ENCODE assay signal across 9 cellular contexts in genomic region chrX:17459008-17459407, GRCh38.
DNase-seq lines count a peak whose midpoint lies in the region; ATAC-seq and TF ChIP-seq lines count a peak whose summit lies in the region.
"Had no signal": no experiment of that assay in that cellular context is flagged by ENCODE, and none has a peak within 500 bp of the region (broad histone marks: within the 10 kb centered on the region; RNA-seq: fewer than 3 reads in every experiment).

No MANE protein-coding gene starts in this region.

- DNase-seq in HFF-Myc (ENCODE audit: extremely low read depth, low read depth) (peak; percentile 45), NCI-H446 treated with DMSO at 0.1 percent for 48 hours (lab: John Stamatoyannopoulos, UW) (peak; percentile 92), fibroblast of villous mesenchyme (ENCODE audit: low read depth) (peak; percentile 32), superior temporal gyrus (ENCODE audit: extremely low spot score) (peak; percentile 12), endodermal cell (no peak)
- DNase-seq in stimulated activated effector memory CD8-positive, alpha-beta T cell treated with anti-CD3 and anti-CD28 coated beads, Interleukin-12 subunit alpha, Interleukin-12 subunit beta, amount 100 ng/mL, for 72 hours (ENCODE audit: low spot score in 2 of 2): no peak
- DNase-seq: activated CD4-positive, alpha-beta T cell treated with anti-CD3 and anti-CD28 coated beads, Interleukin-2, amount 50 U/mL, for 4 hours; Karpas-422 had no signal

- H3K4me3 Mint-ChIP-seq in stimulated activated effector memory CD8-positive, alpha-beta T cell treated with anti-CD3 and anti-CD28 coated beads, Interleukin-12 subunit alpha, Interleukin-12 subunit beta, amount 100 ng/mL, for 72 hours: no peak overlapping the region
- no peak overlapping the region for H3K4me3 Mint-ChIP-seq in endodermal cell

- no peaks in the 10 kb centered on the region for H3K36me3 ChIP-seq in endodermal cell (ENCODE audit: control insufficient read depth, insufficient read depth, low read length)

- no peaks in the 10 kb centered on the region for H3K27me3 ChIP-seq in endodermal cell (ENCODE audit: control insufficient read depth, insufficient read depth, low read length, poor library complexity, severe bottlenecking)

- H3K9ac ChIP-seq in endodermal cell (ENCODE audit: extremely low read depth, low read length, poor library complexity, severe bottlenecking): no peak overlapping the region

- H3K27ac Mint-ChIP-seq in stimulated activated effector memory CD8-positive, alpha-beta T cell treated with anti-CD3 and anti-CD28 coated beads, Interleukin-12 subunit alpha, Interleukin-12 subunit beta, amount 100 ng/mL, for 72 hours: no peak overlapping the region
- no peak overlapping the region for H3K27ac Mint-ChIP-seq in endodermal cell

- 92 to 100% methylated on average over 1 to 4 of the region's 4 CpGs for WGBS in endodermal cell (ENCODE audit: insufficient coverage in 1 of 2, insufficient read length in 1 of 2), 2 experiments

- H3K36me3 Mint-ChIP-seq in stimulated activated effector memory CD8-positive, alpha-beta T cell treated with anti-CD3 and anti-CD28 coated beads, Interleukin-12 subunit alpha, Interleukin-12 subunit beta, amount 100 ng/mL, for 72 hours: no peaks in the 10 kb centered on the region
- H3K36me3 Mint-ChIP-seq in endodermal cell (ENCODE audit: low read depth): no peaks in the 10 kb centered on the region

- no peaks in the 10 kb centered on the region for H3K4me1 ChIP-seq in endodermal cell (ENCODE audit: control insufficient read depth, insufficient read depth, low read length)

- ATAC-seq in HG03442 (IDR thresholded peaks at IDR 0.05; ENCODE audit: unreplicated experiment): no peak
- ATAC-seq in stimulated activated effector memory CD8-positive, alpha-beta T cell treated with anti-CD3 and anti-CD28 coated beads, Interleukin-12 subunit alpha, Interleukin-12 subunit beta, amount 100 ng/mL, for 72 hours: no peak

- no peak overlapping the region for H3K27ac ChIP-seq in endodermal cell (ENCODE audit: low read depth, low read length)

- H3K4me1 Mint-ChIP-seq in stimulated activated effector memory CD8-positive, alpha-beta T cell treated with anti-CD3 and anti-CD28 coated beads, Interleukin-12 subunit alpha, Interleukin-12 subunit beta, amount 100 ng/mL, for 72 hours: no peaks in the 10 kb centered on the region
- H3K4me1 Mint-ChIP-seq in endodermal cell: peaks cover 29% of the 10 kb centered on the region

- TF ChIP-seq CTCF in HFF-Myc (IDR thresholded peaks at IDR 0.05; ENCODE audit: low read depth, low read length, missing control alignments) (no peak), fibroblast of villous mesenchyme (IDR thresholded peaks at IDR 0.05; ENCODE audit: insufficient read depth, low read depth, low read length) (no peak), endodermal cell (conservative IDR thresholded peaks at IDR 0.05) (no peak)

- H3K9me3 Mint-ChIP-seq in stimulated activated effector memory CD8-positive, alpha-beta T cell treated with anti-CD3 and anti-CD28 coated beads, Interleukin-12 subunit alpha, Interleukin-12 subunit beta, amount 100 ng/mL, for 72 hours: no peaks in the 10 kb centered on the region
- H3K9me3 Mint-ChIP-seq in endodermal cell: no peaks in the 10 kb centered on the region

- no peaks in the 10 kb centered on the region for H3K9me3 ChIP-seq in endodermal cell (ENCODE audit: control insufficient read depth, low read length)

- H3K4me3 ChIP-seq in HFF-Myc (replicated peaks; ENCODE audit: low read depth, low read length) (no peak overlapping the region), fibroblast of villous mesenchyme (ENCODE audit: low read depth, low read length) (no peak overlapping the region), endodermal cell (ENCODE audit: low read length) (no peak overlapping the region)

- no peaks in the 10 kb centered on the region for H3K27me3 Mint-ChIP-seq in endodermal cell (ENCODE audit: insufficient read depth)

Comparison
In these comparisons a context has a peak if more than half of its experiments do, and no peak if none do; other contexts are left out.
1. DNase-seq: peak in HFF-Myc (single experiment), NCI-H446 treated with DMSO at 0.1 percent for 48 hours (single experiment), fibroblast of villous mesenchyme (single experiment) and superior temporal gyrus (single experiment); none in stimulated activated effector memory CD8-positive, alpha-beta T cell treated with anti-CD3 and anti-CD28 coated beads, Interleukin-12 subunit alpha, Interleukin-12 subunit beta, amount 100 ng/mL, for 72 hours (0 of 2) and endodermal cell (single experiment).